ENCODE assay signal across 1 cellular context in the genomic region with DNA sequence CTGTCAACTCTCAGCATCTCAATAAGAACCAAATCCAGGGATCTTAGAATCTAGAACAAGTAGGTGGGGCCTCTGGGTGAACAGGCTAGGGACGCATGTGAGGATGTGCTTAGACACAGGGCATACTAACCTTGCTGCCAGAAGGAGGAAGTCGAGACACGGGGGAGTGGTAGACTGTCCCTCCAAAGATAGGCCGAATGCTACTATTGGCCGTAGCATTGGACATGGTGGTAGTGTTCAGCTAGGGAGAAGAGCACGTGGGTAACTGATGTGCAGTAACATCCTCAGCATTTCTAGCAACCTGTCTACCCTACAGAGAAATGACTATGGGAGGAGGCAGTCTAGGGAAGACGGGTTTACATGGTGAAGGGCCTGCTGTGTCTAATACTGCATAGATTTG.
TF ChIP-seq lines count a peak whose summit lies in the region.

No MANE protein-coding gene starts in this region.

TF ChIP-seq in GM12878, 131 proteins besides CTCF, POLR2A, EP300 and RAD21:
- TF ChIP-seq CBX3 (IDR thresholded peaks at IDR 0.05; ENCODE audit: borderline replicate concordance, low read depth) (no peak), MYC (IDR thresholded peaks at IDR 0.05; ENCODE audit: insufficient read depth, insufficient read length, insufficient replicate concordance, low read length, severe bottlenecking) (no peak), ZNF24 (IDR thresholded peaks at IDR 0.05) (no peak), CREM (IDR thresholded peaks at IDR 0.05; ENCODE audit: low read depth) (no peak), IRF4 (IDR thresholded peaks at IDR 0.05; ENCODE audit: low read depth, low read length) (no peak), POLR2AphosphoS2 (IDR thresholded peaks at IDR 0.05; ENCODE audit: low read depth, low read length) (no peak), MEF2B (IDR thresholded peaks at IDR 0.05; ENCODE audit: partially characterized antibody, poor library complexity, severe bottlenecking) (no peak), CREB1 (IDR thresholded peaks at IDR 0.05; ENCODE audit: low read depth) (no peak), NBN (IDR thresholded peaks at IDR 0.05) (no peak)
- TF ChIP-seq, protein P1, sequence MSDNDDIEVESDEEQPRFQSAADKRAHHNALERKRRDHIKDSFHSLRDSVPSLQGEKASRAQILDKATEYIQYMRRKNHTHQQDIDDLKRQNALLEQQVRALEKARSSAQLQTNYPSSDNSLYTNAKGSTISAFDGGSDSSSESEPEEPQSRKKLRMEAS (IDR thresholded peaks at IDR 0.05; ENCODE audit: low read depth, low read length), result no peak
- TF ChIP-seq, protein P2, sequence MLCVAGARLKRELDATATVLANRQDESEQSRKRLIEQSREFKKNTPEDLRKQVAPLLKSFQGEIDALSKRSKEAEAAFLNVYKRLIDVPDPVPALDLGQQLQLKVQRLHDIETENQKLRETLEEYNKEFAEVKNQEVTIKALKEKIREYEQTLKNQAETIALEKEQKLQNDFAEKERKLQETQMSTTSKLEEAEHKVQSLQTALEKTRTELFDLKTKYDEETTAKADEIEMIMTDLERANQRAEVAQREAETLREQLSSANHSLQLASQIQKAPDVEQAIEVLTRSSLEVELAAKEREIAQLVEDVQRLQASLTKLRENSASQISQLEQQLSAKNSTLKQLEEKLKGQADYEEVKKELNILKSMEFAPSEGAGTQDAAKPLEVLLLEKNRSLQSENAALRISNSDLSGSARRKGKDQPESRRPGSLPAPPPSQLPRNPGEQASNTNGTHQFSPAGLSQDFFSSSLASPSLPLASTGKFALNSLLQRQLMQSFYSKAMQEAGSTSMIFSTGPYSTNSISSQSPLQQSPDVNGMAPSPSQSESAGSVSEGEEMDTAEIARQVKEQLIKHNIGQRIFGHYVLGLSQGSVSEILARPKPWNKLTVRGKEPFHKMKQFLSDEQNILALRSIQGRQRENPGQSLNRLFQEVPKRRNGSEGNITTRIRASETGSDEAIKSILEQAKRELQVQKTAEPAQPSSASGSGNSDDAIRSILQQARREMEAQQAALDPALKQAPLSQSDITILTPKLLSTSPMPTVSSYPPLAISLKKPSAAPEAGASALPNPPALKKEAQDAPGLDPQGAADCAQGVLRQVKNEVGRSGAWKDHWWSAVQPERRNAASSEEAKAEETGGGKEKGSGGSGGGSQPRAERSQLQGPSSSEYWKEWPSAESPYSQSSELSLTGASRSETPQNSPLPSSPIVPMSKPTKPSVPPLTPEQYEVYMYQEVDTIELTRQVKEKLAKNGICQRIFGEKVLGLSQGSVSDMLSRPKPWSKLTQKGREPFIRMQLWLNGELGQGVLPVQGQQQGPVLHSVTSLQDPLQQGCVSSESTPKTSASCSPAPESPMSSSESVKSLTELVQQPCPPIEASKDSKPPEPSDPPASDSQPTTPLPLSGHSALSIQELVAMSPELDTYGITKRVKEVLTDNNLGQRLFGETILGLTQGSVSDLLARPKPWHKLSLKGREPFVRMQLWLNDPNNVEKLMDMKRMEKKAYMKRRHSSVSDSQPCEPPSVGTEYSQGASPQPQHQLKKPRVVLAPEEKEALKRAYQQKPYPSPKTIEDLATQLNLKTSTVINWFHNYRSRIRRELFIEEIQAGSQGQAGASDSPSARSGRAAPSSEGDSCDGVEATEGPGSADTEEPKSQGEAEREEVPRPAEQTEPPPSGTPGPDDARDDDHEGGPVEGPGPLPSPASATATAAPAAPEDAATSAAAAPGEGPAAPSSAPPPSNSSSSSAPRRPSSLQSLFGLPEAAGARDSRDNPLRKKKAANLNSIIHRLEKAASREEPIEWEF (IDR thresholded peaks at IDR 0.05; ENCODE audit: insufficient replicate concordance, low read depth, low read length), result no peak
- TF ChIP-seq, protein P3, sequence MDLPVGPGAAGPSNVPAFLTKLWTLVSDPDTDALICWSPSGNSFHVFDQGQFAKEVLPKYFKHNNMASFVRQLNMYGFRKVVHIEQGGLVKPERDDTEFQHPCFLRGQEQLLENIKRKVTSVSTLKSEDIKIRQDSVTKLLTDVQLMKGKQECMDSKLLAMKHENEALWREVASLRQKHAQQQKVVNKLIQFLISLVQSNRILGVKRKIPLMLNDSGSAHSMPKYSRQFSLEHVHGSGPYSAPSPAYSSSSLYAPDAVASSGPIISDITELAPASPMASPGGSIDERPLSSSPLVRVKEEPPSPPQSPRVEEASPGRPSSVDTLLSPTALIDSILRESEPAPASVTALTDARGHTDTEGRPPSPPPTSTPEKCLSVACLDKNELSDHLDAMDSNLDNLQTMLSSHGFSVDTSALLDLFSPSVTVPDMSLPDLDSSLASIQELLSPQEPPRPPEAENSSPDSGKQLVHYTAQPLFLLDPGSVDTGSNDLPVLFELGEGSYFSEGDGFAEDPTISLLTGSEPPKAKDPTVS (IDR thresholded peaks at IDR 0.05; ENCODE audit: low read depth, low read length), result no peak
